Comparison of ENCODE assay signal across 1 cellular context in the genomic region with DNA sequence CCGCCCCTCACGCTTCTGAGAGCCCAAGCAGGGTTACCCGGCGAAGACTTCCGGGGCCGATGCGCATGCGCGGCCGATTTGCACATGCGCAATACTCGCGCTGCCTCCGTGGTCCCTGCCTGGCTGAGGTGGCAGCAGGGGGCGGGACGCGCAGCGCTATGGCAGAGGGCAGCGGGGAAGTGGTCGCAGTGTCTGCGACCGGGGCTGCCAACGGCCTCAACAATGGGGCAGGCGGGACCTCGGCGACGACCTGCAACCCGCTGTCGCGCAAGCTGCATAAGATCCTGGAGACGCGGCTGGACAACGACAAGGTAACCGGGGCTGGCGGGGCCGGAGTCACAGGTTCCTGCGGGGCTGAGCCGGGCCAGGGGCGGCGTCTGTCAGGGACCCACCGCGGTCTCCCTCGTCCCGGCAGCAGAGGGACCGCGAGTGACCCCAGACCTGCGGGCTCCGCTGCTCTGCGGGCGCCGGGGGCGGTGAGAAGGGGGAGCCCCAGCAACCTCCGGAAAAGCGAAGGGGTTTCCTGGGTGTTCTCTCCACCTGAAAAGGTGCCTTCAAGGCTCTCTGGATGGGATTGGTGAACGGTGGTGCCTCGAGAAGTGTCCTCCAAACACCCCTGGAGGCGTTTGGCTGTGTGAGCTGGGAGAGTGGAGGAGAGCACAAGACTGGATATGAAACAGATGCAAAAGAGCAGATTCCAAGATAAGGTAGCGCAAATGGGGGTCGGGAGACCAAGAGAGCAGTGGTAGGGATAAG.
A peak's percentile ranks its signal among the peaks of the same experiment; 100 is the strongest.
TF ChIP-seq lines count a peak whose summit lies in the region.

Gene COG6 (plus strand): TSS at position 94 of the 756 bp plus-strand sequence. CDS start 65 bp downstream, at position 159.

TF ChIP-seq in HepG2, 621 proteins besides CTCF, POLR2A, EP300 and RAD21 (continued from another document and continues in another):
- TF ChIP-seq, protein P1, sequence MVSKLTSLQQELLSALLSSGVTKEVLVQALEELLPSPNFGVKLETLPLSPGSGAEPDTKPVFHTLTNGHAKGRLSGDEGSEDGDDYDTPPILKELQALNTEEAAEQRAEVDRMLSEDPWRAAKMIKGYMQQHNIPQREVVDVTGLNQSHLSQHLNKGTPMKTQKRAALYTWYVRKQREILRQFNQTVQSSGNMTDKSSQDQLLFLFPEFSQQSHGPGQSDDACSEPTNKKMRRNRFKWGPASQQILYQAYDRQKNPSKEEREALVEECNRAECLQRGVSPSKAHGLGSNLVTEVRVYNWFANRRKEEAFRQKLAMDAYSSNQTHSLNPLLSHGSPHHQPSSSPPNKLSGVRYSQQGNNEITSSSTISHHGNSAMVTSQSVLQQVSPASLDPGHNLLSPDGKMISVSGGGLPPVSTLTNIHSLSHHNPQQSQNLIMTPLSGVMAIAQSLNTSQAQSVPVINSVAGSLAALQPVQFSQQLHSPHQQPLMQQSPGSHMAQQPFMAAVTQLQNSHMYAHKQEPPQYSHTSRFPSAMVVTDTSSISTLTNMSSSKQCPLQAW (CRISPR knock-in tag; IDR thresholded peaks at IDR 0.05): 0 out of 2 replicates have a peak, but pooled peaks have one; percentile 27
- TF ChIP-seq, protein P2, sequence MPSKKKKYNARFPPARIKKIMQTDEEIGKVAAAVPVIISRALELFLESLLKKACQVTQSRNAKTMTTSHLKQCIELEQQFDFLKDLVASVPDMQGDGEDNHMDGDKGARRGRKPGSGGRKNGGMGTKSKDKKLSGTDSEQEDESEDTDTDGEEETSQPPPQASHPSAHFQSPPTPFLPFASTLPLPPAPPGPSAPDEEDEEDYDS (CRISPR knock-in tag; IDR thresholded peaks at IDR 0.05): peak; percentile 70; the same call in 1 of the 2 replicates
- TF ChIP-seq, protein P3, sequence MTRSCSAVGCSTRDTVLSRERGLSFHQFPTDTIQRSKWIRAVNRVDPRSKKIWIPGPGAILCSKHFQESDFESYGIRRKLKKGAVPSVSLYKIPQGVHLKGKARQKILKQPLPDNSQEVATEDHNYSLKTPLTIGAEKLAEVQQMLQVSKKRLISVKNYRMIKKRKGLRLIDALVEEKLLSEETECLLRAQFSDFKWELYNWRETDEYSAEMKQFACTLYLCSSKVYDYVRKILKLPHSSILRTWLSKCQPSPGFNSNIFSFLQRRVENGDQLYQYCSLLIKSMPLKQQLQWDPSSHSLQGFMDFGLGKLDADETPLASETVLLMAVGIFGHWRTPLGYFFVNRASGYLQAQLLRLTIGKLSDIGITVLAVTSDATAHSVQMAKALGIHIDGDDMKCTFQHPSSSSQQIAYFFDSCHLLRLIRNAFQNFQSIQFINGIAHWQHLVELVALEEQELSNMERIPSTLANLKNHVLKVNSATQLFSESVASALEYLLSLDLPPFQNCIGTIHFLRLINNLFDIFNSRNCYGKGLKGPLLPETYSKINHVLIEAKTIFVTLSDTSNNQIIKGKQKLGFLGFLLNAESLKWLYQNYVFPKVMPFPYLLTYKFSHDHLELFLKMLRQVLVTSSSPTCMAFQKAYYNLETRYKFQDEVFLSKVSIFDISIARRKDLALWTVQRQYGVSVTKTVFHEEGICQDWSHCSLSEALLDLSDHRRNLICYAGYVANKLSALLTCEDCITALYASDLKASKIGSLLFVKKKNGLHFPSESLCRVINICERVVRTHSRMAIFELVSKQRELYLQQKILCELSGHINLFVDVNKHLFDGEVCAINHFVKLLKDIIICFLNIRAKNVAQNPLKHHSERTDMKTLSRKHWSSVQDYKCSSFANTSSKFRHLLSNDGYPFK (CRISPR knock-in tag; IDR thresholded peaks at IDR 0.05; ENCODE audit: borderline replicate concordance): peak; percentile 77; the same call in 1 of the 2 replicates
- no peak for TF ChIP-seq CCAR2 (optimal IDR thresholded peaks at IDR 0.05; ENCODE audit: low read depth, low read length)
- TF ChIP-seq HIVEP1 (CRISPR knock-in tag; IDR thresholded peaks at IDR 0.05): peak; percentile 75; the same call in 1 of the 2 replicates
- TF ChIP-seq, protein P4, sequence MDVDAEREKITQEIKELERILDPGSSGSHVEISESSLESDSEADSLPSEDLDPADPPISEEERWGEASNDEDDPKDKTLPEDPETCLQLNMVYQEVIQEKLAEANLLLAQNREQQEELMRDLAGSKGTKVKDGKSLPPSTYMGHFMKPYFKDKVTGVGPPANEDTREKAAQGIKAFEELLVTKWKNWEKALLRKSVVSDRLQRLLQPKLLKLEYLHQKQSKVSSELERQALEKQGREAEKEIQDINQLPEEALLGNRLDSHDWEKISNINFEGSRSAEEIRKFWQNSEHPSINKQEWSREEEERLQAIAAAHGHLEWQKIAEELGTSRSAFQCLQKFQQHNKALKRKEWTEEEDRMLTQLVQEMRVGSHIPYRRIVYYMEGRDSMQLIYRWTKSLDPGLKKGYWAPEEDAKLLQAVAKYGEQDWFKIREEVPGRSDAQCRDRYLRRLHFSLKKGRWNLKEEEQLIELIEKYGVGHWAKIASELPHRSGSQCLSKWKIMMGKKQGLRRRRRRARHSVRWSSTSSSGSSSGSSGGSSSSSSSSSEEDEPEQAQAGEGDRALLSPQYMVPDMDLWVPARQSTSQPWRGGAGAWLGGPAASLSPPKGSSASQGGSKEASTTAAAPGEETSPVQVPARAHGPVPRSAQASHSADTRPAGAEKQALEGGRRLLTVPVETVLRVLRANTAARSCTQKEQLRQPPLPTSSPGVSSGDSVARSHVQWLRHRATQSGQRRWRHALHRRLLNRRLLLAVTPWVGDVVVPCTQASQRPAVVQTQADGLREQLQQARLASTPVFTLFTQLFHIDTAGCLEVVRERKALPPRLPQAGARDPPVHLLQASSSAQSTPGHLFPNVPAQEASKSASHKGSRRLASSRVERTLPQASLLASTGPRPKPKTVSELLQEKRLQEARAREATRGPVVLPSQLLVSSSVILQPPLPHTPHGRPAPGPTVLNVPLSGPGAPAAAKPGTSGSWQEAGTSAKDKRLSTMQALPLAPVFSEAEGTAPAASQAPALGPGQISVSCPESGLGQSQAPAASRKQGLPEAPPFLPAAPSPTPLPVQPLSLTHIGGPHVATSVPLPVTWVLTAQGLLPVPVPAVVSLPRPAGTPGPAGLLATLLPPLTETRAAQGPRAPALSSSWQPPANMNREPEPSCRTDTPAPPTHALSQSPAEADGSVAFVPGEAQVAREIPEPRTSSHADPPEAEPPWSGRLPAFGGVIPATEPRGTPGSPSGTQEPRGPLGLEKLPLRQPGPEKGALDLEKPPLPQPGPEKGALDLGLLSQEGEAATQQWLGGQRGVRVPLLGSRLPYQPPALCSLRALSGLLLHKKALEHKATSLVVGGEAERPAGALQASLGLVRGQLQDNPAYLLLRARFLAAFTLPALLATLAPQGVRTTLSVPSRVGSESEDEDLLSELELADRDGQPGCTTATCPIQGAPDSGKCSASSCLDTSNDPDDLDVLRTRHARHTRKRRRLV (CRISPR knock-in tag; IDR thresholded peaks at IDR 0.05): peak; percentile 29; the same call in 1 of the 2 replicates
- TF ChIP-seq ZNF143 (CRISPR knock-in tag; IDR thresholded peaks at IDR 0.05): 0 out of 2 replicates have a peak, but pooled peaks have one; percentile 23
- TF ChIP-seq ZNF879 (CRISPR knock-in tag; IDR thresholded peaks at IDR 0.05): no peak
- 0 out of 2 replicates have a peak, but pooled peaks have one; percentile 55 for TF ChIP-seq ZMYM3 (CRISPR knock-in tag; IDR thresholded peaks at IDR 0.05)
- peak; percentile 53 for TF ChIP-seq ARID5B (CRISPR knock-in tag; IDR thresholded peaks at IDR 0.05)
- no peak for TF ChIP-seq FOXC1 (CRISPR knock-in tag; IDR thresholded peaks at IDR 0.05; ENCODE audit: borderline replicate concordance)
- TF ChIP-seq, protein P5, sequence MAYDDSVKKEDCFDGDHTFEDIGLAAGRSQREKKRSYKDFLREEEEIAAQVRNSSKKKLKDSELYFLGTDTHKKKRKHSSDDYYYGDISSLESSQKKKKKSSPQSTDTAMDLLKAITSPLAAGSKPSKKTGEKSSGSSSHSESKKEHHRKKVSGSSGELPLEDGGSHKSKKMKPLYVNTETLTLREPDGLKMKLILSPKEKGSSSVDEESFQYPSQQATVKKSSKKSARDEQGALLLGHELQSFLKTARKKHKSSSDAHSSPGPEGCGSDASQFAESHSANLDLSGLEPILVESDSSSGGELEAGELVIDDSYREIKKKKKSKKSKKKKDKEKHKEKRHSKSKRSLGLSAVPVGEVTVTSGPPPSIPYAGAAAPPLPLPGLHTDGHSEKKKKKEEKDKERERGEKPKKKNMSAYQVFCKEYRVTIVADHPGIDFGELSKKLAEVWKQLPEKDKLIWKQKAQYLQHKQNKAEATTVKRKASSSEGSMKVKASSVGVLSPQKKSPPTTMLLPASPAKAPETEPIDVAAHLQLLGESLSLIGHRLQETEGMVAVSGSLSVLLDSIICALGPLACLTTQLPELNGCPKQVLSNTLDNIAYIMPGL (CRISPR knock-in tag; IDR thresholded peaks at IDR 0.05; ENCODE audit: borderline replicate concordance in 1 of 2, low read depth in 1 of 2): peak; percentile 83 to 84; a peak in 3 of 4 replicates
- TF ChIP-seq ZFP41 (CRISPR knock-in tag; IDR thresholded peaks at IDR 0.05; ENCODE audit: borderline replicate concordance): no peak
- no peak for TF ChIP-seq ZNF20 (CRISPR knock-in tag; IDR thresholded peaks at IDR 0.05)
- no peak for TF ChIP-seq ZNF816 (CRISPR knock-in tag; IDR thresholded peaks at IDR 0.05; ENCODE audit: borderline replicate concordance)
- peak; percentile 24; the same call in 1 of the 2 replicates for TF ChIP-seq E2F2 (CRISPR knock-in tag; IDR thresholded peaks at IDR 0.05; ENCODE audit: borderline replicate concordance)
- TF ChIP-seq HNRNPLL (IDR thresholded peaks at IDR 0.05; ENCODE audit: low read depth, low read length, poor library complexity, severe bottlenecking): peak; percentile 71
- TF ChIP-seq AGO1 (IDR thresholded peaks at IDR 0.05; ENCODE audit: low read depth, low read length, poor library complexity, severe bottlenecking): peak; percentile 54
- no peak for TF ChIP-seq MZF1 (CRISPR knock-in tag; IDR thresholded peaks at IDR 0.05; ENCODE audit: borderline replicate concordance)
- TF ChIP-seq ARNT2 (CRISPR knock-in tag; IDR thresholded peaks at IDR 0.05; ENCODE audit: low read depth): peak; percentile 81
- TF ChIP-seq XRCC5 (optimal IDR thresholded peaks at IDR 0.05; ENCODE audit: low read length): no peak
- 0 out of 2 replicates have a peak, but pooled peaks have one; percentile 42 for TF ChIP-seq ZNF619 (CRISPR knock-in tag; IDR thresholded peaks at IDR 0.05)
- peak; percentile 55; the same call in 1 of the 2 replicates for TF ChIP-seq MTA1 (CRISPR knock-in tag; IDR thresholded peaks at IDR 0.05; ENCODE audit: borderline replicate concordance)
- TF ChIP-seq, protein P6, sequence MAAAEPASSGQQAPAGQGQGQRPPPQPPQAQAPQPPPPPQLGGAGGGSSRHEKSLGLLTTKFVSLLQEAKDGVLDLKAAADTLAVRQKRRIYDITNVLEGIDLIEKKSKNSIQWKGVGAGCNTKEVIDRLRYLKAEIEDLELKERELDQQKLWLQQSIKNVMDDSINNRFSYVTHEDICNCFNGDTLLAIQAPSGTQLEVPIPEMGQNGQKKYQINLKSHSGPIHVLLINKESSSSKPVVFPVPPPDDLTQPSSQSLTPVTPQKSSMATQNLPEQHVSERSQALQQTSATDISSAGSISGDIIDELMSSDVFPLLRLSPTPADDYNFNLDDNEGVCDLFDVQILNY (CRISPR knock-in tag; conservative IDR thresholded peaks at IDR 0.05): peak; percentile 56; the same call in 1 of the 2 replicates
- no peak for TF ChIP-seq ZFP36L2 (CRISPR knock-in tag; IDR thresholded peaks at IDR 0.05)
- TF ChIP-seq ZNF264 (CRISPR knock-in tag; IDR thresholded peaks at IDR 0.05): no peak
- no peak for TF ChIP-seq ZFP62 (CRISPR knock-in tag; IDR thresholded peaks at IDR 0.05)
- no peak for TF ChIP-seq ZNF224 (CRISPR knock-in tag; IDR thresholded peaks at IDR 0.05)
- no peak for TF ChIP-seq MTF2 (CRISPR knock-in tag; IDR thresholded peaks at IDR 0.05; ENCODE audit: borderline replicate concordance)
- TF ChIP-seq HOXD1 (CRISPR knock-in tag; IDR thresholded peaks at IDR 0.05): peak; percentile 63; the same call in 1 of the 2 replicates
- TF ChIP-seq, protein P7, sequence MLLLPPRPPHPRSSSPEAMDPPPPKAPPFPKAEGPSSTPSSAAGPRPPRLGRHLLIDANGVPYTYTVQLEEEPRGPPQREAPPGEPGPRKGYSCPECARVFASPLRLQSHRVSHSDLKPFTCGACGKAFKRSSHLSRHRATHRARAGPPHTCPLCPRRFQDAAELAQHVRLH (CRISPR knock-in tag; IDR thresholded peaks at IDR 0.05; ENCODE audit: borderline replicate concordance, low read depth): peak; percentile 33; the same call in 1 of the 2 replicates
- TF ChIP-seq U2AF1 (optimal IDR thresholded peaks at IDR 0.05; ENCODE audit: low read depth, low read length): no peak
